In the genomic region with DNA sequence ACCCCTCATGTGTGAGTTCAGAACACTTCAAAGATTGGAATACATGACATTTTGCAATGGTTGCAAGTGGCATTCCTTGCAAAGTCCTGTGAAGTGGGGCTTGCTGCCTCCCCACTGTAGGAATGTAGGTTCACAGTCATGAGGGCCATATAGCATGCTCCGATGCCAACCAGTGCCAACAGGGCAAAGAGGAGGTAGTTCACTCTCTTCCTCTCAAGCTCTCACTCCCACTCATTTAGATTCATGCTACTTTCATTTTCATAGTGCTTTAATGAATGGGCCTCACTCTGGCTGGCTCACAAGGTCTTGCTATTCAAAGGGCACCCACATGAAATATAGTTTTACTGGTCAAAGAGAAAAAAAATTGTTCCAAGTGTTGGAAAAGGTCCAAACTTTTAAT, we compare ENCODE assay signal across 20 cellular contexts.
DNase-seq lines count a peak whose midpoint lies in the region; ATAC-seq and TF ChIP-seq lines count a peak whose summit lies in the region.
"Had no signal": no experiment of that assay in that cellular context is flagged by ENCODE, and none has a peak within 500 bp of the region (broad histone marks: within the 10 kb centered on the region; RNA-seq: fewer than 3 reads in every experiment).

No MANE protein-coding gene starts in this region.

- CTCF ChIA-PET in CD8-positive, alpha-beta T cell (lab: Charles Lee), result no interaction called here
- CTCF ChIA-PET in GM10248 (lab: Yijun Ruan, JAX), result interaction anchor here (1.4 kb wide), 1 partner anchor 16 kb away, joined by 4 read pairs; no protein-coding TSS in a partner anchor
- CTCF ChIA-PET in activated CD8-positive, alpha-beta T cell treated with anti-CD3 and anti-CD28 coated beads for 36 hours (lab: Charles Lee), result interaction anchor here (0.8 to 1.7 kb wide), 3 partner anchors 19 to 290 kb away, joined by 3 read pairs; no protein-coding TSS in a partner anchor

- ATAC-seq in CD8-positive, alpha-beta T cell, result no peak
- peak; percentile 96 for ATAC-seq in activated CD8-positive, alpha-beta T cell treated with anti-CD3 and anti-CD28 coated beads for 36 hours
- ATAC-seq in lower lobe of right lung (peak; percentile 47 to 74), GM19023 (IDR thresholded peaks at IDR 0.05; ENCODE audit: unreplicated experiment) (no peak), GM19035 (IDR thresholded peaks at IDR 0.05; ENCODE audit: unreplicated experiment) (no peak)
- ATAC-seq: T-helper 17 cell, WTC11 had no signal

- no peak for TF ChIP-seq CTCF in CD8-positive, alpha-beta T cell (IDR thresholded peaks at IDR 0.05)
- TF ChIP-seq CTCF in GM10248 (IDR thresholded peaks at IDR 0.05; ENCODE audit: control extremely low read depth, extremely low read depth, low read depth, missing control alignments) (no peak), lower lobe of right lung (IDR thresholded peaks at IDR 0.05) (no peak), Peyer's patch (IDR thresholded peaks at IDR 0.05) (no peak)
- no peak for TF ChIP-seq CTCF in activated CD8-positive, alpha-beta T cell treated with anti-CD3 and anti-CD28 coated beads for 36 hours (IDR thresholded peaks at IDR 0.05)

- no peak for TF ChIP-seq POLR2A in Peyer's patch (IDR thresholded peaks at IDR 0.05)

- H3K27ac ChIP-seq in CD8-positive, alpha-beta T cell (ENCODE audit: low read depth, low read length), result no peak overlapping the region
- no peak overlapping the region for H3K27ac ChIP-seq in lower lobe of right lung
- H3K27ac ChIP-seq in Peyer's patch, result no peak overlapping the region
- H3K27ac ChIP-seq: sigmoid colon, SJCRH30, transverse colon had no signal

- POLR2A ChIA-PET in CD8-positive, alpha-beta T cell (lab: Charles Lee), result no interaction called here
- POLR2A ChIA-PET in GM10248 (lab: Yijun Ruan, JAX), result interaction anchor here (0.6 kb wide), 1 partner anchor 391 kb away, joined by 3 read pairs; no protein-coding TSS in a partner anchor
- POLR2A ChIA-PET in activated CD8-positive, alpha-beta T cell treated with anti-CD3 and anti-CD28 coated beads for 36 hours (lab: Charles Lee), result no interaction called here

- H3K4me1 Mint-ChIP-seq in CD8-positive, alpha-beta T cell (ENCODE audit: low read depth), result peaks cover 29% of the 10 kb centered on the region
- peaks cover 17% of the 10 kb centered on the region for H3K4me1 Mint-ChIP-seq in activated CD8-positive, alpha-beta T cell treated with anti-CD3 and anti-CD28 coated beads for 36 hours (ENCODE audit: low read depth)
- H3K4me1 Mint-ChIP-seq: WTC11 had no signal

- H3K27me3 ChIP-seq in CD8-positive, alpha-beta T cell (ENCODE audit: insufficient read depth, low read length), result no peaks in the 10 kb centered on the region
- H3K27me3 ChIP-seq in lower lobe of right lung (ENCODE audit: low read depth) (no peaks in the 10 kb centered on the region), Peyer's patch (no peaks in the 10 kb centered on the region)
- H3K27me3 ChIP-seq: sigmoid colon, SJCRH30, transverse colon had no signal

- H3K27ac Mint-ChIP-seq in CD8-positive, alpha-beta T cell, result peak overlapping the region; percentile 16
- H3K27ac Mint-ChIP-seq in activated CD8-positive, alpha-beta T cell treated with anti-CD3 and anti-CD28 coated beads for 36 hours, result peak overlapping the region; percentile 72
- H3K27ac Mint-ChIP-seq: T-helper 17 cell, WTC11 had no signal

- peaks cover 65% of the 10 kb centered on the region for H3K36me3 Mint-ChIP-seq in CD8-positive, alpha-beta T cell
- peaks cover 52% of the 10 kb centered on the region for H3K36me3 Mint-ChIP-seq in activated CD8-positive, alpha-beta T cell treated with anti-CD3 and anti-CD28 coated beads for 36 hours (ENCODE audit: low read depth)
- H3K36me3 Mint-ChIP-seq: WTC11 had no signal

- DNase-seq in CD8-positive, alpha-beta T cell, result no peak
- DNase-seq in GM10248 (ENCODE audit: extremely low spot score), result peak; percentile 11
- DNase-seq in activated CD8-positive, alpha-beta T cell treated with anti-CD3 and anti-CD28 coated beads for 36 hours, result peak; percentile 40
- DNase-seq in lower lobe of right lung, result peak; percentile 45
- DNase-seq in Peyer's patch, result no peak
- DNase-seq: AML-193; cortex of kidney; EL; IMR-90; islet precursor cell; NCI-H1436 treated with DMSO at 0.1 percent for 48 hours; NCI-H774; sigmoid colon; SJCRH30; stimulated activated naive CD4-positive, alpha-beta T cell; T-helper 17 cell; transverse colon had no signal

- H3K9me3 Mint-ChIP-seq in CD8-positive, alpha-beta T cell, result no peaks in the 10 kb centered on the region
- no peaks in the 10 kb centered on the region for H3K9me3 Mint-ChIP-seq in activated CD8-positive, alpha-beta T cell treated with anti-CD3 and anti-CD28 coated beads for 36 hours
- H3K9me3 Mint-ChIP-seq: WTC11 had no signal

- no peaks in the 10 kb centered on the region for H3K4me1 ChIP-seq in CD8-positive, alpha-beta T cell (ENCODE audit: insufficient read depth, low read length)
- H3K4me1 ChIP-seq in lower lobe of right lung (no peaks in the 10 kb centered on the region), Peyer's patch (no peaks in the 10 kb centered on the region)

- peaks cover 4% of the 10 kb centered on the region for H3K36me3 ChIP-seq in CD8-positive, alpha-beta T cell (ENCODE audit: insufficient read depth, low read length)
- peaks cover 23% of the 10 kb centered on the region for H3K36me3 ChIP-seq in lower lobe of right lung
- no peaks in the 10 kb centered on the region for H3K36me3 ChIP-seq in Peyer's patch
- H3K36me3 ChIP-seq: sigmoid colon, transverse colon had no signal

- no peak overlapping the region for H3K4me3 ChIP-seq in CD8-positive, alpha-beta T cell (ENCODE audit: low read depth, low read length)
- H3K4me3 ChIP-seq in lower lobe of right lung, result no peak overlapping the region
- H3K4me3 ChIP-seq in Peyer's patch, result no peak overlapping the region
- H3K4me3 ChIP-seq: sigmoid colon, SJCRH30, transverse colon had no signal

- no peaks in the 10 kb centered on the region for H3K27me3 Mint-ChIP-seq in CD8-positive, alpha-beta T cell (ENCODE audit: low read depth)
- H3K27me3 Mint-ChIP-seq in activated CD8-positive, alpha-beta T cell treated with anti-CD3 and anti-CD28 coated beads for 36 hours, result no peaks in the 10 kb centered on the region
- H3K27me3 Mint-ChIP-seq: T-helper 17 cell had no signal

- no peaks in the 10 kb centered on the region for H3K9me3 ChIP-seq in CD8-positive, alpha-beta T cell (ENCODE audit: low read length)
- no peaks in the 10 kb centered on the region for H3K9me3 ChIP-seq in lower lobe of right lung
- H3K9me3 ChIP-seq in Peyer's patch, result no peaks in the 10 kb centered on the region
- H3K9me3 ChIP-seq: sigmoid colon, transverse colon had no signal

- no peak overlapping the region for H3K4me3 Mint-ChIP-seq in CD8-positive, alpha-beta T cell
- no peak overlapping the region for H3K4me3 Mint-ChIP-seq in activated CD8-positive, alpha-beta T cell treated with anti-CD3 and anti-CD28 coated beads for 36 hours
- H3K4me3 Mint-ChIP-seq: T-helper 17 cell, WTC11 had no signal

- intact Hi-C loops in CD8-positive, alpha-beta T cell (cut with DNase I, micrococcal nuclease), result no loop called here
- intact Hi-C loops in activated CD8-positive, alpha-beta T cell treated with anti-CD3 and anti-CD28 coated beads for 36 hours (cut with micrococcal nuclease), result no loop called here
- intact Hi-C loops in lower lobe of right lung (cut with DNase I), result no loop called here

Comparison
In these comparisons a context has a peak if more than half of its experiments do, and no peak if none do; other contexts are left out.
1. ATAC-seq: peak in activated CD8-positive, alpha-beta T cell treated with anti-CD3 and anti-CD28 coated beads for 36 hours (single experiment) and lower lobe of right lung (2 of 2); none in CD8-positive, alpha-beta T cell (single experiment), GM19023 (single experiment) and GM19035 (single experiment).
2. DNase-seq: peak in GM10248 (single experiment), activated CD8-positive, alpha-beta T cell treated with anti-CD3 and anti-CD28 coated beads for 36 hours (single experiment) and lower lobe of right lung (single experiment); none in CD8-positive, alpha-beta T cell (0 of 7) and Peyer's patch (0 of 3).